Comparison of ENCODE assay signal across 25 cellular contexts in genomic region chr3:61158676-61159075, GRCh38.
"Had no signal": no experiment of that assay in that cellular context is flagged by ENCODE, and none has a peak within 500 bp of the region (broad histone marks: within the 10 kb centered on the region; RNA-seq: fewer than 3 reads in every experiment).

No MANE protein-coding gene starts in this region.

- H3K9me3 Mint-ChIP-seq: activated CD4-positive, alpha-beta memory T cell treated with anti-CD3 and anti-CD28 coated beads for 36 hours; activated CD4-positive, alpha-beta T cell treated with anti-CD3 and anti-CD28 coated beads, Interleukin-2, amount 10 ng/mL, durations not matched to agents 24 days and 14 days; activated T-cell treated with anti-CD3 and anti-CD28 coated beads, Interleukin-2, amount 50 U/mL, for 4 hours; activated T-helper 17 cell treated with anti-CD3 and anti-CD28 coated beads, Interleukin-2, amount 50 U/mL, for 72 hours; neural crest cell; stimulated activated effector memory CD8-positive, alpha-beta T cell treated with anti-CD3 and anti-CD28 coated beads, Interleukin-12 subunit alpha, Interleukin-12 subunit beta, amount 100 ng/mL, for 72 hours had no signal

- DNase-seq: activated CD4-positive, alpha-beta memory T cell treated with anti-CD3 and anti-CD28 coated beads for 36 hours; activated CD4-positive, alpha-beta T cell treated with anti-CD3 and anti-CD28 coated beads, Interleukin-2, amount 10 ng/mL, durations not matched to agents 24 days and 14 days; activated CD8-positive, alpha-beta memory T cell treated with anti-CD3 and anti-CD28 coated beads, Interleukin-2, amount 50 U/mL, for 48 hours; activated gamma-delta T cell treated with Interleukin-2 at 50 U/mL for 16 hours; activated naive CD4-positive, alpha-beta T cell treated with anti-CD3 and anti-CD28 coated beads, Interleukin-2, amount 50 U/mL, for 16 hours; activated T-cell treated with anti-CD3 and anti-CD28 coated beads, Interleukin-2, amount 50 U/mL, for 4 hours; amniotic stem cell; brain microvascular endothelial cell; dorsolateral prefrontal cortex; effector memory CD8-positive, alpha-beta T cell; erythroblast; islet precursor cell; mammary epithelial cell; naive thymus-derived CD4-positive, alpha-beta T cell; nucleus accumbens; pancreas; retina; stimulated activated CD4-positive, alpha-beta T cell treated with anti-CD3 and anti-CD28 coated beads, Interleukin-12 subunit alpha, Interleukin-12 subunit beta, amount 100 ng/mL, for 4 hours; stimulated activated CD4-positive, alpha-beta T cell treated with anti-CD3 and anti-CD28 coated beads, Interleukin-4, amount 100 ng/mL, for 24 hours; trophoblast cell; WERI-Rb-1 had no signal

- H3K27ac Mint-ChIP-seq: activated CD4-positive, alpha-beta memory T cell treated with anti-CD3 and anti-CD28 coated beads for 36 hours; activated CD4-positive, alpha-beta T cell treated with anti-CD3 and anti-CD28 coated beads, Interleukin-2, amount 10 ng/mL, durations not matched to agents 24 days and 14 days; activated T-helper 17 cell treated with anti-CD3 and anti-CD28 coated beads, Interleukin-2, amount 50 U/mL, for 72 hours; effector memory CD8-positive, alpha-beta T cell; naive thymus-derived CD4-positive, alpha-beta T cell; stimulated activated effector memory CD8-positive, alpha-beta T cell treated with anti-CD3 and anti-CD28 coated beads, Interleukin-12 subunit alpha, Interleukin-12 subunit beta, amount 100 ng/mL, for 72 hours; stimulated activated naive CD8-positive, alpha-beta T cell treated with anti-CD3 and anti-CD28 coated beads, Interleukin-15, Interleukin-2, amounts not matched to agents 100 ng/mL and 50 ng/mL, for 24 hours had no signal

- H3K4me3 Mint-ChIP-seq: activated CD4-positive, alpha-beta memory T cell treated with anti-CD3 and anti-CD28 coated beads for 36 hours; activated CD4-positive, alpha-beta T cell treated with anti-CD3 and anti-CD28 coated beads, Interleukin-2, amount 10 ng/mL, durations not matched to agents 24 days and 14 days; activated T-cell treated with anti-CD3 and anti-CD28 coated beads, Interleukin-2, amount 50 U/mL, for 4 hours; activated T-helper 17 cell treated with anti-CD3 and anti-CD28 coated beads, Interleukin-2, amount 50 U/mL, for 72 hours; effector memory CD8-positive, alpha-beta T cell; naive thymus-derived CD4-positive, alpha-beta T cell; neural crest cell; stimulated activated effector memory CD8-positive, alpha-beta T cell treated with anti-CD3 and anti-CD28 coated beads, Interleukin-12 subunit alpha, Interleukin-12 subunit beta, amount 100 ng/mL, for 72 hours; stimulated activated naive CD8-positive, alpha-beta T cell treated with anti-CD3 and anti-CD28 coated beads, Interleukin-15, Interleukin-2, amounts not matched to agents 100 ng/mL and 50 ng/mL, for 24 hours had no signal

- H3K36me3 Mint-ChIP-seq: activated CD4-positive, alpha-beta memory T cell treated with anti-CD3 and anti-CD28 coated beads for 36 hours; stimulated activated effector memory CD8-positive, alpha-beta T cell treated with anti-CD3 and anti-CD28 coated beads, Interleukin-12 subunit alpha, Interleukin-12 subunit beta, amount 100 ng/mL, for 72 hours had no signal

- H3K27me3 Mint-ChIP-seq: activated CD4-positive, alpha-beta memory T cell treated with anti-CD3 and anti-CD28 coated beads for 36 hours; activated CD4-positive, alpha-beta T cell treated with anti-CD3 and anti-CD28 coated beads, Interleukin-2, amount 10 ng/mL, durations not matched to agents 24 days and 14 days; activated T-helper 17 cell treated with anti-CD3 and anti-CD28 coated beads, Interleukin-2, amount 50 U/mL, for 72 hours; effector memory CD8-positive, alpha-beta T cell; naive thymus-derived CD4-positive, alpha-beta T cell; stimulated activated naive CD8-positive, alpha-beta T cell treated with anti-CD3 and anti-CD28 coated beads, Interleukin-15, Interleukin-2, amounts not matched to agents 100 ng/mL and 50 ng/mL, for 24 hours had no signal

- H3K4me1 Mint-ChIP-seq: activated CD4-positive, alpha-beta T cell treated with anti-CD3 and anti-CD28 coated beads, Interleukin-2, amount 10 ng/mL, durations not matched to agents 24 days and 14 days; activated T-helper 17 cell treated with anti-CD3 and anti-CD28 coated beads, Interleukin-2, amount 50 U/mL, for 72 hours; stimulated activated effector memory CD8-positive, alpha-beta T cell treated with anti-CD3 and anti-CD28 coated beads, Interleukin-12 subunit alpha, Interleukin-12 subunit beta, amount 100 ng/mL, for 72 hours had no signal
